Comparison of ENCODE assay signal across 28 cellular contexts in the genomic region with DNA sequence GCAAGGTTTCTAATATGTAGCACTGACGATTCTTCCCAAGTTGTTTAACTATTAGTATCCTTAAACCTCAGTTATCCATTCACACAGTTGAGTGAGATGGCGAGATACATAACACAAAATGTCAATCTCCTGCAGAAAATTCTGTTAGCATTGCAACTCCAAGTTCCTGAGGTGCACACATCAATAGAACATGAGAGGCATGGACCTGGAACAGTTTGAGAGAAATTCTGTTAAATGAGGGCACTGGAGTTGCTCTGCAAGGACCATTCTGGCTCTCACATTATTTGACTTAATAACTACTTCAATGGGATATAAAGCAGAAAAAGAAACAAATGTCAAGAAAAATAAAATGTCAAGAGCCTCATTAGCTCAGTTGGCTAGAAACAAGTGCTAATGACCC.
"Had no signal": no experiment of that assay in that cellular context is flagged by ENCODE, and none has a peak within 500 bp of the region (broad histone marks: within the 10 kb centered on the region; RNA-seq: fewer than 3 reads in every experiment).

No MANE protein-coding gene starts in this region.

- H3K4me1 ChIP-seq: pancreas, prostate gland, right lobe of liver, sigmoid colon, stomach, thyroid gland, tibial nerve, upper lobe of left lung, uterus had no signal

- DNase-seq: naive thymus-derived CD8-positive, alpha-beta T cell; nephron progenitor cell; nucleus accumbens; pancreas; retina; right cardiac atrium; right lobe of liver; sigmoid colon; small intestine; stimulated activated CD4-positive, alpha-beta T cell treated with anti-CD3 and anti-CD28 coated beads, Interleukin-15, amount 100 ng/mL, for 24 hours; stimulated activated CD4-positive, alpha-beta T cell treated with anti-CD3 and anti-CD28 coated beads, Interleukin-2, amount 100 ng/mL, for 24 hours; stimulated activated CD4-positive, alpha-beta T cell treated with anti-CD3 and anti-CD28 coated beads, Interleukin-2, amount 100 ng/mL, for 48 hours; stimulated activated CD4-positive, alpha-beta T cell treated with anti-CD3 and anti-CD28 coated beads, Interleukin-4, amount 100 ng/mL, for 24 hours; stimulated activated naive B cell treated with anti-CD40 and anti-IgM and Interleukin-4, amounts not matched to agents 10 μg/mL and 1 μg/mL and 100 μg/mL, for 72 hours; stimulated activated naive CD4-positive, alpha-beta T cell treated with Interleukin-2 at 50 U/mL for 16 hours; stomach; thyroid gland; trophoblast cell; upper lobe of left lung; uterus had no signal

- FAIRE-seq: pancreas, small intestine had no signal

- H3K27me3 Mint-ChIP-seq: naive thymus-derived CD8-positive, alpha-beta T cell; natural killer cell treated with Interleukin-12 subunit alpha and Interleukin-12 subunit beta and Interleukin-15 and Interleukin-18, amount 100 ng/mL, for 72 hours; stimulated activated naive B cell treated with anti-CD40 and anti-IgM and Interleukin-4, amounts not matched to agents 10 μg/mL and 1 μg/mL and 100 μg/mL, for 72 hours; stimulated activated naive CD8-positive, alpha-beta T cell treated with anti-CD3 and anti-CD28 coated beads, Interleukin-15, Interleukin-2, amounts not matched to agents 100 ng/mL and 50 ng/mL, for 24 hours had no signal

- H3K27me3 ChIP-seq: neutrophil, sigmoid colon, thyroid gland, tibial nerve, upper lobe of left lung, uterus had no signal

- H3K9me3 ChIP-seq: neutrophil, pancreas, prostate gland, right lobe of liver, sigmoid colon, stomach, thoracic aorta, thyroid gland, tibial nerve, upper lobe of left lung, uterus had no signal

- H3K9me3 Mint-ChIP-seq: naive thymus-derived CD8-positive, alpha-beta T cell; natural killer cell treated with Interleukin-12 subunit alpha and Interleukin-12 subunit beta and Interleukin-15 and Interleukin-18, amount 100 ng/mL, for 72 hours; nephron progenitor cell; neural crest cell; stimulated activated effector memory CD8-positive, alpha-beta T cell treated with anti-CD3 and anti-CD28 coated beads, Interleukin-12 subunit alpha, Interleukin-12 subunit beta, amount 100 ng/mL, for 72 hours; stimulated activated naive B cell treated with anti-CD40 and anti-IgM and Interleukin-4, amounts not matched to agents 10 μg/mL and 1 μg/mL and 100 μg/mL, for 72 hours; stimulated activated naive CD8-positive, alpha-beta T cell treated with anti-CD3 and anti-CD28 coated beads, Interleukin-15, Interleukin-2, amounts not matched to agents 100 ng/mL and 50 ng/mL, for 24 hours had no signal

- H3K27ac Mint-ChIP-seq: naive thymus-derived CD8-positive, alpha-beta T cell; natural killer cell treated with Interleukin-12 subunit alpha and Interleukin-12 subunit beta and Interleukin-15 and Interleukin-18, amount 100 ng/mL, for 72 hours; nephron progenitor cell; stimulated activated effector memory CD8-positive, alpha-beta T cell treated with anti-CD3 and anti-CD28 coated beads, Interleukin-12 subunit alpha, Interleukin-12 subunit beta, amount 100 ng/mL, for 72 hours; stimulated activated naive B cell treated with anti-CD40 and anti-IgM and Interleukin-4, amounts not matched to agents 10 μg/mL and 1 μg/mL and 100 μg/mL, for 72 hours; stimulated activated naive CD8-positive, alpha-beta T cell treated with anti-CD3 and anti-CD28 coated beads, Interleukin-15, Interleukin-2, amounts not matched to agents 100 ng/mL and 50 ng/mL, for 24 hours had no signal

- H3K27ac ChIP-seq: neutrophil, pancreas, prostate gland, right lobe of liver, sigmoid colon, stomach, thoracic aorta, thyroid gland, tibial nerve, upper lobe of left lung, uterus had no signal

- H3K4me1 Mint-ChIP-seq: naive thymus-derived CD8-positive, alpha-beta T cell; neural crest cell; stimulated activated effector memory CD8-positive, alpha-beta T cell treated with anti-CD3 and anti-CD28 coated beads, Interleukin-12 subunit alpha, Interleukin-12 subunit beta, amount 100 ng/mL, for 72 hours; stimulated activated naive B cell treated with anti-CD40 and anti-IgM and Interleukin-4, amounts not matched to agents 10 μg/mL and 1 μg/mL and 100 μg/mL, for 72 hours had no signal

- H3K36me3 ChIP-seq: neutrophil, pancreas, prostate gland, right lobe of liver, sigmoid colon, stomach, thoracic aorta, thyroid gland, tibial nerve, upper lobe of left lung, uterus had no signal

- H3K36me3 Mint-ChIP-seq: naive thymus-derived CD8-positive, alpha-beta T cell; natural killer cell treated with Interleukin-12 subunit alpha and Interleukin-12 subunit beta and Interleukin-15 and Interleukin-18, amount 100 ng/mL, for 72 hours; stimulated activated effector memory CD8-positive, alpha-beta T cell treated with anti-CD3 and anti-CD28 coated beads, Interleukin-12 subunit alpha, Interleukin-12 subunit beta, amount 100 ng/mL, for 72 hours; stimulated activated naive B cell treated with anti-CD40 and anti-IgM and Interleukin-4, amounts not matched to agents 10 μg/mL and 1 μg/mL and 100 μg/mL, for 72 hours had no signal

- ATAC-seq: naive thymus-derived CD8-positive, alpha-beta T cell; natural killer cell treated with Interleukin-12 subunit alpha and Interleukin-12 subunit beta and Interleukin-15 and Interleukin-18, amount 100 ng/mL, for 72 hours; pancreas; right cardiac atrium; right lobe of liver; stimulated activated effector memory CD8-positive, alpha-beta T cell treated with anti-CD3 and anti-CD28 coated beads, Interleukin-12 subunit alpha, Interleukin-12 subunit beta, amount 100 ng/mL, for 72 hours; stimulated activated naive B cell treated with anti-CD40 and anti-IgM and Interleukin-4, amounts not matched to agents 10 μg/mL and 1 μg/mL and 100 μg/mL, for 72 hours had no signal

- H3K4me3 ChIP-seq: pancreas, prostate gland, right lobe of liver, sigmoid colon, stomach, thoracic aorta, thyroid gland, tibial nerve, upper lobe of left lung, uterus had no signal

- H3K4me3 Mint-ChIP-seq: naive thymus-derived CD8-positive, alpha-beta T cell; natural killer cell treated with Interleukin-12 subunit alpha and Interleukin-12 subunit beta and Interleukin-15 and Interleukin-18, amount 100 ng/mL, for 72 hours; nephron progenitor cell; neural crest cell; stimulated activated effector memory CD8-positive, alpha-beta T cell treated with anti-CD3 and anti-CD28 coated beads, Interleukin-12 subunit alpha, Interleukin-12 subunit beta, amount 100 ng/mL, for 72 hours; stimulated activated naive B cell treated with anti-CD40 and anti-IgM and Interleukin-4, amounts not matched to agents 10 μg/mL and 1 μg/mL and 100 μg/mL, for 72 hours; stimulated activated naive CD8-positive, alpha-beta T cell treated with anti-CD3 and anti-CD28 coated beads, Interleukin-15, Interleukin-2, amounts not matched to agents 100 ng/mL and 50 ng/mL, for 24 hours had no signal
